In genomic region chr21:24955275-24955961, GRCh38 we compare ENCODE assay signal across 9 cellular contexts.
DNase-seq lines count a peak whose midpoint lies in the region; ATAC-seq and TF ChIP-seq lines count a peak whose summit lies in the region.
"Had no signal": no experiment of that assay in that cellular context is flagged by ENCODE, and none has a peak within 500 bp of the region (broad histone marks: within the 10 kb centered on the region; RNA-seq: fewer than 3 reads in every experiment).

No MANE protein-coding gene starts in this region.

- H3K9me2 ChIP-seq in PC-9 (ENCODE audit: insufficient read depth), result no peaks in the 10 kb centered on the region

- H2AFZ ChIP-seq in PC-9, result no peak overlapping the region

- CTCF ChIA-PET in activated CD8-positive, alpha-beta memory T cell treated with anti-CD3 and anti-CD28 coated beads, Interleukin-2, amount 10 ng/mL, durations not matched to agents 7 days and 5 days (lab: Charles Lee), result no interaction called here
- CTCF ChIA-PET in PC-9 (lab: Charles Lee), result no interaction called here

- no peak overlapping the region for H3K4me2 ChIP-seq in PC-9

- H3K4me1 ChIP-seq in psoas muscle (no peaks in the 10 kb centered on the region), PC-9 (replicated peaks; ENCODE audit: insufficient read depth) (no peaks in the 10 kb centered on the region)

- H3K27me3 Mint-ChIP-seq in activated CD8-positive, alpha-beta memory T cell treated with anti-CD3 and anti-CD28 coated beads, Interleukin-2, amount 10 ng/mL, durations not matched to agents 7 days and 5 days, result no peaks in the 10 kb centered on the region
- no peaks in the 10 kb centered on the region for H3K27me3 Mint-ChIP-seq in stimulated activated memory B cell treated with anti-CD40 and anti-IgM and Interleukin-4, amounts not matched to agents 10 μg/mL and 1 μg/mL and 100 μg/mL, for 72 hours

- peaks cover 6% of the 10 kb centered on the region for H3K4me1 Mint-ChIP-seq in activated CD8-positive, alpha-beta memory T cell treated with anti-CD3 and anti-CD28 coated beads, Interleukin-2, amount 10 ng/mL, durations not matched to agents 7 days and 5 days
- peaks cover 27% of the 10 kb centered on the region for H3K4me1 Mint-ChIP-seq in stimulated activated memory B cell treated with anti-CD40 and anti-IgM and Interleukin-4, amounts not matched to agents 10 μg/mL and 1 μg/mL and 100 μg/mL, for 72 hours

- ATAC-seq in activated CD8-positive, alpha-beta memory T cell treated with anti-CD3 and anti-CD28 coated beads, Interleukin-2, amount 10 ng/mL, durations not matched to agents 7 days and 5 days, result peak; percentile 27
- peak; percentile 98 for ATAC-seq in GM21717 (IDR thresholded peaks at IDR 0.05; ENCODE audit: unreplicated experiment)
- ATAC-seq in HG03196 (IDR thresholded peaks at IDR 0.05; ENCODE audit: unreplicated experiment), result peak; percentile 96
- ATAC-seq in stimulated activated memory B cell treated with anti-CD40 and anti-IgM and Interleukin-4, amounts not matched to agents 10 μg/mL and 1 μg/mL and 100 μg/mL, for 72 hours, result peak; percentile 85
- no peak for ATAC-seq in psoas muscle

- intact Hi-C loops in psoas muscle (cut with DNase I), result no loop called here
- intact Hi-C loops in PC-9 (cut with micrococcal nuclease; ENCODE audit: unreplicated experiment), result no loop called here

- H3K9me3 ChIP-seq in psoas muscle, result no peaks in the 10 kb centered on the region
- H3K9me3 ChIP-seq in PC-9 (ENCODE audit: insufficient read depth, low read depth), result no peaks in the 10 kb centered on the region

- no peaks in the 10 kb centered on the region for H3F3A ChIP-seq in PC-9 (ENCODE audit: insufficient read depth, low read depth)

- H3K4me3 ChIP-seq in psoas muscle (no peak overlapping the region), PC-9 (no peak overlapping the region)

- DNase-seq in activated CD8-positive, alpha-beta memory T cell treated with anti-CD3 and anti-CD28 coated beads, Interleukin-2, amount 10 ng/mL, durations not matched to agents 7 days and 5 days, result peak; percentile 44
- DNase-seq in activated CD8-positive, alpha-beta memory T cell treated with anti-CD3 and anti-CD28 coated beads, Interleukin-2, amount 50 U/mL, for 4 hours, result no peak
- DNase-seq in psoas muscle (no peak), PC-9 (no peak), NCI-H128 (lab: John Stamatoyannopoulos, UW; ENCODE audit: unreplicated experiment) (no peak)
- DNase-seq: stimulated activated naive CD4-positive, alpha-beta T cell had no signal

- H3K27ac Mint-ChIP-seq in activated CD8-positive, alpha-beta memory T cell treated with anti-CD3 and anti-CD28 coated beads, Interleukin-2, amount 10 ng/mL, durations not matched to agents 7 days and 5 days, result no peak overlapping the region
- H3K27ac Mint-ChIP-seq in stimulated activated memory B cell treated with anti-CD40 and anti-IgM and Interleukin-4, amounts not matched to agents 10 μg/mL and 1 μg/mL and 100 μg/mL, for 72 hours, result peak overlapping the region; percentile 35

- POLR2A ChIA-PET in PC-9 (lab: Charles Lee; ENCODE audit: unreplicated experiment), result no interaction called here

- 57 to 61% (median 57%) methylated on average over 6 of the region's 6 CpGs for WGBS in psoas muscle, 3 donors

- BruUV-seq in PC-9 (replicated peaks; lab: Mats Ljungman, UMichigan), result no TSS peak

- no peak for TF ChIP-seq CTCF in psoas muscle (IDR thresholded peaks at IDR 0.05)
- TF ChIP-seq CTCF in PC-9 (conservative IDR thresholded peaks at IDR 0.05), result no peak

- peaks cover 4% of the 10 kb centered on the region for H3K9me3 Mint-ChIP-seq in activated CD8-positive, alpha-beta memory T cell treated with anti-CD3 and anti-CD28 coated beads, Interleukin-2, amount 10 ng/mL, durations not matched to agents 7 days and 5 days (ENCODE audit: low read depth)
- no peaks in the 10 kb centered on the region for H3K9me3 Mint-ChIP-seq in stimulated activated memory B cell treated with anti-CD40 and anti-IgM and Interleukin-4, amounts not matched to agents 10 μg/mL and 1 μg/mL and 100 μg/mL, for 72 hours

- H3K27me3 ChIP-seq in psoas muscle (ENCODE audit: insufficient read depth in 3 of 3, low read length in 2 of 3) (no peaks in the 10 kb centered on the region), PC-9 (ENCODE audit: insufficient read depth, low read depth) (no peaks in the 10 kb centered on the region)

- no peaks in the 10 kb centered on the region for H3K36me3 Mint-ChIP-seq in activated CD8-positive, alpha-beta memory T cell treated with anti-CD3 and anti-CD28 coated beads, Interleukin-2, amount 10 ng/mL, durations not matched to agents 7 days and 5 days
- no peaks in the 10 kb centered on the region for H3K36me3 Mint-ChIP-seq in stimulated activated memory B cell treated with anti-CD40 and anti-IgM and Interleukin-4, amounts not matched to agents 10 μg/mL and 1 μg/mL and 100 μg/mL, for 72 hours

- no peak overlapping the region for H3K4me3 Mint-ChIP-seq in activated CD8-positive, alpha-beta memory T cell treated with anti-CD3 and anti-CD28 coated beads, Interleukin-2, amount 10 ng/mL, durations not matched to agents 7 days and 5 days
- H3K4me3 Mint-ChIP-seq in stimulated activated memory B cell treated with anti-CD40 and anti-IgM and Interleukin-4, amounts not matched to agents 10 μg/mL and 1 μg/mL and 100 μg/mL, for 72 hours, result peak overlapping the region; percentile 51

- H3K27ac ChIP-seq in psoas muscle (no peak overlapping the region), PC-9 (no peak overlapping the region)

- no peaks in the 10 kb centered on the region for H4K20me1 ChIP-seq in PC-9 (ENCODE audit: insufficient read depth)

- no peaks in the 10 kb centered on the region for H3K79me2 ChIP-seq in PC-9 (ENCODE audit: low read depth)

- H3K36me3 ChIP-seq in psoas muscle (ENCODE audit: insufficient read depth in 1 of 2, low read depth in 1 of 2), result no peaks in the 10 kb centered on the region
- H3K36me3 ChIP-seq in PC-9 (ENCODE audit: low read depth), result no peaks in the 10 kb centered on the region

Comparison
In these comparisons a context has a peak if more than half of its experiments do, and no peak if none do; other contexts are left out.
1. ATAC-seq: peak in activated CD8-positive, alpha-beta memory T cell treated with anti-CD3 and anti-CD28 coated beads, Interleukin-2, amount 10 ng/mL, durations not matched to agents 7 days and 5 days (single experiment), GM21717 (single experiment), HG03196 (single experiment) and stimulated activated memory B cell treated with anti-CD40 and anti-IgM and Interleukin-4, amounts not matched to agents 10 μg/mL and 1 μg/mL and 100 μg/mL, for 72 hours (single experiment); none in psoas muscle (0 of 4).